Comparison of ENCODE assay signal across 17 cellular contexts in genomic region chr1:94100785-94101612, GRCh38. TPM values are rescaled to one million over a fixed set of nuclear protein-coding genes. Genes with fewer than 3 reads are reported as not detected.
DNase-seq lines count a peak whose midpoint lies in the region; ATAC-seq and TF ChIP-seq lines count a peak whose summit lies in the region.
"Had no signal": no experiment of that assay in that cellular context is flagged by ENCODE, and none has a peak within 500 bp of the region (broad histone marks: within the 10 kb centered on the region; RNA-seq: fewer than 3 reads in every experiment).

No MANE protein-coding gene starts in this region.

- no peak overlapping the region for H3K4me3 ChIP-seq in HEK293 (ENCODE audit: low read depth, low read length)
- H3K4me3 ChIP-seq in mesenchymal stem cell (ENCODE audit: insufficient read depth in 1 of 2, low read depth in 1 of 2, low read length in 2 of 2): no peak overlapping the region
- no peak overlapping the region for H3K4me3 ChIP-seq in thymus (ENCODE audit: low read length)
- no peak overlapping the region for H3K4me3 ChIP-seq in left lung
- H3K4me3 ChIP-seq: HAP-1, psoas muscle had no signal

- no peaks in the 10 kb centered on the region for H3K9me3 ChIP-seq in HEK293 (ENCODE audit: control insufficient read depth, insufficient read depth, low read depth, low read length)
- no peaks in the 10 kb centered on the region for H3K9me3 ChIP-seq in mesenchymal stem cell (ENCODE audit: control insufficient read depth, low read length)
- H3K9me3 ChIP-seq in thymus (ENCODE audit: control insufficient read depth): no peaks in the 10 kb centered on the region
- H3K9me3 ChIP-seq in left lung: no peaks in the 10 kb centered on the region
- H3K9me3 ChIP-seq: HAP-1, psoas muscle had no signal

- no peak overlapping the region for H2AFZ ChIP-seq in mesenchymal stem cell (ENCODE audit: low read depth, low read length)

- no peak overlapping the region for H3K4ac ChIP-seq in mesenchymal stem cell (ENCODE audit: low read depth in 1 of 2, low read length in 2 of 2)

- H4K8ac ChIP-seq in mesenchymal stem cell (ENCODE audit: low read length): no peak overlapping the region

- ATAC-seq in left lung: no peak
- no peak for ATAC-seq in GM18868 (IDR thresholded peaks at IDR 0.05; ENCODE audit: unreplicated experiment)
- ATAC-seq: left colon, psoas muscle had no signal

- no peak overlapping the region for H4K91ac ChIP-seq in mesenchymal stem cell (ENCODE audit: low read length)

- POLR2A ChIA-PET in HEK293 (lab: Yijun Ruan, JAX): no interaction called here

- no peak overlapping the region for H3K23ac ChIP-seq in mesenchymal stem cell (ENCODE audit: low read length in 2 of 2)

- H3K4me1 ChIP-seq in HEK293 (ENCODE audit: control insufficient read depth, insufficient read depth, low read length): peaks cover 4% of the 10 kb centered on the region; the same call in 1 of the 2 replicates
- H3K4me1 ChIP-seq in mesenchymal stem cell (ENCODE audit: control insufficient read depth, insufficient read depth, low read depth, low read length): peaks cover 29% of the 10 kb centered on the region
- H3K4me1 ChIP-seq in thymus (ENCODE audit: control insufficient read depth, insufficient read depth, low read length): no peaks in the 10 kb centered on the region
- H3K4me1 ChIP-seq in left lung: peaks cover 3 to 5% of the 10 kb centered on the region in 2 donors
- H3K4me1 ChIP-seq: HAP-1, psoas muscle had no signal

- no peak overlapping the region for H3K14ac ChIP-seq in mesenchymal stem cell (ENCODE audit: low read length in 2 of 2)

- H3K9ac ChIP-seq in mesenchymal stem cell (ENCODE audit: low read length): no peak overlapping the region

- no peak overlapping the region for H2BK12ac ChIP-seq in mesenchymal stem cell (ENCODE audit: low read length in 2 of 2)

- H3K18ac ChIP-seq in mesenchymal stem cell (ENCODE audit: low read depth in 1 of 2, low read length in 2 of 2): no peak overlapping the region

- H2AK5ac ChIP-seq in mesenchymal stem cell (ENCODE audit: low read length, severe bottlenecking): peak overlapping the region; percentile 23

- no peak for TF ChIP-seq CTCF in HEK293 (tag by site-specific recombination; IDR thresholded peaks at IDR 0.05)
- TF ChIP-seq CTCF in VCaP (conservative IDR thresholded peaks at IDR 0.05): no peak
- TF ChIP-seq CTCF in left lung (IDR thresholded peaks at IDR 0.05): no peak

- H3K27me3 ChIP-seq in mesenchymal stem cell (ENCODE audit: control insufficient read depth in 1 of 2, insufficient read depth in 1 of 2, low read length in 2 of 2) (peaks cover 0 to 19% of the 10 kb centered on the region in 2 experiments), thymus (ENCODE audit: control insufficient read depth, insufficient read depth) (no peaks in the 10 kb centered on the region), left lung (peaks cover 0 to 35% of the 10 kb centered on the region in 2 donors)

- no peak overlapping the region for H2BK5ac ChIP-seq in mesenchymal stem cell (ENCODE audit: low read depth, low read length, poor library complexity, severe bottlenecking)

- DNase-seq in mesenchymal stem cell (no peak), DMS53 (lab: John Stamatoyannopoulos, UW) (no peak), NOMO-1 treated with dmso at 0.1 percent for 144 hours (lab: John Stamatoyannopoulos, UW; ENCODE audit: unreplicated experiment) (no peak), left lung (no peak)
- DNase-seq: activated CD4-positive, CD25-positive, alpha-beta regulatory T cell treated with anti-CD3 and anti-CD28 coated beads, Interleukin-2, amount 50 U/mL, for 72 hours; activated naive CD4-positive, alpha-beta T cell treated with anti-CD3 and anti-CD28 coated beads for 36 hours; DMS79; left colon; NCI-H1092; psoas muscle had no signal

- H3K79me1 ChIP-seq in mesenchymal stem cell (replicated peaks; ENCODE audit: low read length, poor library complexity, severe bottlenecking): no peaks in the 10 kb centered on the region

- intact Hi-C loops in left lung (cut with DNase I): no loop called here

- H3K27ac ChIP-seq in HEK293 (ENCODE audit: extremely low read depth, low read depth, low read length): no peak overlapping the region
- H3K27ac ChIP-seq in VCaP: peak overlapping the region; percentile 79
- no peak overlapping the region for H3K27ac ChIP-seq in mesenchymal stem cell (ENCODE audit: low read length, poor library complexity, severe bottlenecking)
- peak overlapping the region; percentile 68 for H3K27ac ChIP-seq in thymus (ENCODE audit: low read depth)
- H3K27ac ChIP-seq in left lung: no peak overlapping the region
- H3K27ac ChIP-seq: C4-2B, psoas muscle had no signal

- WGBS in mesenchymal stem cell: 37% methylated on average over 18 of the region's 19 CpGs
- 95% methylated on average over 19 of the region's 19 CpGs for WGBS in thymus

- H3K36me3 ChIP-seq in HEK293 (ENCODE audit: control insufficient read depth in 2 of 2, insufficient read depth in 1 of 2, low read length in 2 of 2) (no peaks in the 10 kb centered on the region), mesenchymal stem cell (ENCODE audit: control insufficient read depth in 1 of 2, insufficient read depth in 2 of 2, low read depth in 1 of 2, low read length in 2 of 2) (peaks cover 0 to 3% of the 10 kb centered on the region in 2 experiments), thymus (ENCODE audit: control insufficient read depth, insufficient read depth) (no peaks in the 10 kb centered on the region), left lung (no peaks in the 10 kb centered on the region)
- H3K36me3 ChIP-seq: HAP-1 had no signal

- H2BK120ac ChIP-seq in mesenchymal stem cell (ENCODE audit: low read depth, low read length): no peak overlapping the region

- H3K4me2 ChIP-seq in mesenchymal stem cell (ENCODE audit: low read length, poor library complexity, severe bottlenecking): no peak overlapping the region

- CTCF ChIA-PET in HEK293 (lab: Yijun Ruan, JAX): interaction anchor here (0.6 to 2.3 kb wide), 8 partner anchors 31 to 705 kb away, joined by 3 to 8 read pairs (median 4); no protein-coding TSS in a partner anchor

- no peak overlapping the region for H2BK15ac ChIP-seq in mesenchymal stem cell (ENCODE audit: low read depth, poor library complexity, severe bottlenecking)

TF ChIP-seq in HEK293, 187 proteins besides CTCF, POLR2A, EP300 and RAD21 (continues in another document):
- TF ChIP-seq ZSCAN30 (tag by site-specific recombination; IDR thresholded peaks at IDR 0.05) (no peak), SP7 (tag by site-specific recombination; IDR thresholded peaks at IDR 0.05) (0 out of 2 replicates have a peak, but pooled peaks have one; percentile 38), ZNF624 (tag by site-specific recombination; IDR thresholded peaks at IDR 0.05) (no peak), OSR2 (tag by site-specific recombination; IDR thresholded peaks at IDR 0.05) (0 out of 2 replicates have a peak, but pooled peaks have one; percentile 29), ZNF600 (tag by site-specific recombination; IDR thresholded peaks at IDR 0.05) (no peak), GLIS1 (tag by site-specific recombination; IDR thresholded peaks at IDR 0.05) (peak; percentile 89), ZFHX2 (tag by site-specific recombination; conservative IDR thresholded peaks at IDR 0.05) (peak; percentile 69), PRDM6 (tag by site-specific recombination; IDR thresholded peaks at IDR 0.05) (peak; percentile 72), FEZF1 (tag by site-specific recombination; IDR thresholded peaks at IDR 0.05) (peak; percentile 98), ZNF121 (tag by site-specific recombination; IDR thresholded peaks at IDR 0.05) (no peak), GLIS2 (tag by site-specific recombination; IDR thresholded peaks at IDR 0.05) (peak; percentile 38; the same call in 1 of the 2 replicates)
- TF ChIP-seq, protein P1, sequence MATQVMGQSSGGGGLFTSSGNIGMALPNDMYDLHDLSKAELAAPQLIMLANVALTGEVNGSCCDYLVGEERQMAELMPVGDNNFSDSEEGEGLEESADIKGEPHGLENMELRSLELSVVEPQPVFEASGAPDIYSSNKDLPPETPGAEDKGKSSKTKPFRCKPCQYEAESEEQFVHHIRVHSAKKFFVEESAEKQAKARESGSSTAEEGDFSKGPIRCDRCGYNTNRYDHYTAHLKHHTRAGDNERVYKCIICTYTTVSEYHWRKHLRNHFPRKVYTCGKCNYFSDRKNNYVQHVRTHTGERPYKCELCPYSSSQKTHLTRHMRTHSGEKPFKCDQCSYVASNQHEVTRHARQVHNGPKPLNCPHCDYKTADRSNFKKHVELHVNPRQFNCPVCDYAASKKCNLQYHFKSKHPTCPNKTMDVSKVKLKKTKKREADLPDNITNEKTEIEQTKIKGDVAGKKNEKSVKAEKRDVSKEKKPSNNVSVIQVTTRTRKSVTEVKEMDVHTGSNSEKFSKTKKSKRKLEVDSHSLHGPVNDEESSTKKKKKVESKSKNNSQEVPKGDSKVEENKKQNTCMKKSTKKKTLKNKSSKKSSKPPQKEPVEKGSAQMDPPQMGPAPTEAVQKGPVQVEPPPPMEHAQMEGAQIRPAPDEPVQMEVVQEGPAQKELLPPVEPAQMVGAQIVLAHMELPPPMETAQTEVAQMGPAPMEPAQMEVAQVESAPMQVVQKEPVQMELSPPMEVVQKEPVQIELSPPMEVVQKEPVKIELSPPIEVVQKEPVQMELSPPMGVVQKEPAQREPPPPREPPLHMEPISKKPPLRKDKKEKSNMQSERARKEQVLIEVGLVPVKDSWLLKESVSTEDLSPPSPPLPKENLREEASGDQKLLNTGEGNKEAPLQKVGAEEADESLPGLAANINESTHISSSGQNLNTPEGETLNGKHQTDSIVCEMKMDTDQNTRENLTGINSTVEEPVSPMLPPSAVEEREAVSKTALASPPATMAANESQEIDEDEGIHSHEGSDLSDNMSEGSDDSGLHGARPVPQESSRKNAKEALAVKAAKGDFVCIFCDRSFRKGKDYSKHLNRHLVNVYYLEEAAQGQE (tag by site-specific recombination; IDR thresholded peaks at IDR 0.05): peak; percentile 98

RNA-seq across cellular contexts. Expression of gene ABCA4, which starts 19.9 kb away (rescaled TPM):
- 0.12 TPM for polyA plus RNA-seq in mesenchymal stem cell (2013, experiment 1 of 2)
- polyA plus RNA-seq in mesenchymal stem cell (2013, experiment 2 of 2): 0.04 TPM
- 2.0 TPM for polyA plus RNA-seq in thymus
- total RNA-seq in left lung: 1 to 10 TPM; 1.7 to 2.7 TPM
- polyA plus RNA-seq: IgD-negative memory B cell had no signal

Comparison
In these comparisons a context has a peak if more than half of its experiments do, and no peak if none do; other contexts are left out.
1. H3K27ac ChIP-seq: peak in VCaP (single experiment) and thymus (single experiment); none in HEK293 (single experiment), mesenchymal stem cell (single experiment) and left lung (0 of 2).